Comparison of ENCODE assay signal across 8 cellular contexts in genomic region chr5:4862500-4862899, GRCh38.
DNase-seq lines count a peak whose midpoint lies in the region; ATAC-seq and FAIRE-seq lines count a peak whose summit lies in the region.

No MANE protein-coding gene starts in this region.

- peak; percentile 73 for FAIRE-seq in TTC549 (lab: Jason Lieb, UNC)

- no peak for ATAC-seq in left colon
- no peak for ATAC-seq in HG03095 (IDR thresholded peaks at IDR 0.05; ENCODE audit: unreplicated experiment)
- ATAC-seq in GM21423 (IDR thresholded peaks at IDR 0.05; ENCODE audit: unreplicated experiment), result no peak
- ATAC-seq in HG02763 (IDR thresholded peaks at IDR 0.05; ENCODE audit: unreplicated experiment), result no peak

- DNase-seq in GM04504 (ENCODE audit: low read depth) (peak; percentile 12), NCI-H1048 (lab: John Stamatoyannopoulos, UW) (peak; percentile 31), iris pigment epithelial cell (ENCODE audit: low read depth) (peak; percentile 48), left colon (no peak)

- intact Hi-C loops in left colon (cut with DNase I, micrococcal nuclease), result no loop called here

Comparison
In these comparisons a context has a peak if more than half of its experiments do, and no peak if none do; other contexts are left out.
1. DNase-seq: peak in GM04504 (single experiment), NCI-H1048 (single experiment) and iris pigment epithelial cell (single experiment); none in left colon (0 of 2).